9 cellular contexts compared by ENCODE assay signal in the genomic region with DNA sequence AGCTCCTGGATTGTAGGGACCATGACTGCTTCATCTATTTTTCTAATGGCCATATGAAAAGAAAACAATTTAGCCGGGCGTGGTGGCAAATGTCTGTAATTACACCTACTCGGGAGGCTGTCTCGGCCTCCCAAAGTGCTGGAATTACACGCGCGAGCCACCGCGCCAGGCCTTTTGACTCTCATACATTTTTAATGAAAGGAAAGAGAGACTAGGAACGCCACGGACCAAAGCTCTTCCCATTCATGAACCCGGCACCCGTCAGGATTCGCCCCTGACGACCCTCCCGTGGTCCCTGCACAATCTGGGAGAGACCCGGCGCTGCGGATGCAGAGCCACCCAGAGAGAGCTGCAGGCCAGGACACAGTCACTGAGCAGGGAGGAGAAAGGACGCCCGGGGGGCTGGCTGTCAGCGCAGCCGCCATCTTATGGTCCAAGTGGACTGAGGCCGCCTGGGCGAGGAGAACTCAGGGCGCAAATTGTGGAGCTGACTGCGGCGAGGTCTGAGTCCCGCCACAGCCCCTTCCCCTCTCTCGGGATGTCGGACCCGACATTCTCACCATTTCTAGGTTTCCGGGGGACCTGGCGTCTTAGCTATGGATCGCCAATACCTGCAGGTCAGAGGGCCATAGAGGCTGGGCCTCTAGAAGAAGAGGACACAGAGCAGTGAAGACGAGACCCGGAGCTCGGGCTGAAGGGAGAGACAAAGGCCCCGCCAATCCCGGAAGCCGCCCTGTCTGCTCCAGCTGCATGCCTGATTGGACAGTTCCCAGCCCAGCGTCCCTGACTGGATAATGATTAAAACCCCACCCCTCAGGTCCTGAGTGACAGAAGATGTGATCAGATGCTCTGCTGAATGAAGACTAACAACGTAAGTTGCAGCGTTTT.
DNase-seq lines count a peak whose midpoint lies in the region; ATAC-seq lines count a peak whose summit lies in the region.
"Had no signal": no experiment of that assay in that cellular context is flagged by ENCODE, and none has a peak within 500 bp of the region (broad histone marks: within the 10 kb centered on the region; RNA-seq: fewer than 3 reads in every experiment).

A gene (minus strand): TSS at position 705 of the 888 bp plus-strand sequence. CDS start 142 bp downstream, at position 563.

- DNase-seq in AG08396 (ENCODE audit: low spot score) = peak; percentile 90
- peak; percentile 74 for DNase-seq in NCI-H526 treated with DMSO at 0.1 percent for 48 hours (lab: John Stamatoyannopoulos, UW)
- DNase-seq in activated CD8-positive, alpha-beta memory T cell treated with anti-CD3 and anti-CD28 coated beads, Interleukin-2, amount 50 U/mL, for 4 hours = peak; percentile 80
- no peak for DNase-seq in epithelial cell of prostate (ENCODE audit: low read depth, low spot score)
- peak; percentile 75 for DNase-seq in stimulated activated CD8-positive, alpha-beta memory T cell treated with anti-CD3 and anti-CD28 coated beads, Interleukin-4, amount 100 ng/mL, for 24 hours (ENCODE audit: low read depth)

- H3K4me1 ChIP-seq in mucosa of rectum (ENCODE audit: control insufficient read depth in 2 of 2, insufficient read depth in 2 of 2, low read length in 2 of 2) = peaks cover 0 to 3% of the 10 kb centered on the region in 2 donors

- no peaks in the 10 kb centered on the region for H3K27me3 ChIP-seq in mucosa of rectum (ENCODE audit: control insufficient read depth in 2 of 2, insufficient read depth in 2 of 2, low read length in 2 of 2)

- H3K4me3 ChIP-seq in mucosa of rectum (ENCODE audit: low read length in 2 of 2) = peak within 1 kb of the TSS; percentile 81 to 93

- H3K27ac ChIP-seq in epithelial cell of prostate = peak within 1 kb of the TSS; percentile 63
- H3K27ac ChIP-seq in mucosa of rectum (ENCODE audit: low read depth in 2 of 2, low read length in 2 of 2) = peak within 1 kb of the TSS; percentile 71 to 83
- H3K27ac ChIP-seq: KMS-11 had no signal

- no peaks in the 10 kb centered on the region for H3K9me3 ChIP-seq in mucosa of rectum (ENCODE audit: control insufficient read depth in 2 of 2, low read length in 2 of 2)

- ATAC-seq in GM18868 (IDR thresholded peaks at IDR 0.05; ENCODE audit: unreplicated experiment) (peak; percentile 83), HG03135 (IDR thresholded peaks at IDR 0.05; ENCODE audit: unreplicated experiment) (peak; percentile 88)

- peak within 1 kb of the TSS; percentile 70 to 81 for H3K9ac ChIP-seq in mucosa of rectum (ENCODE audit: low read depth in 1 of 2, low read length in 2 of 2)
- H3K9ac ChIP-seq: KMS-11 had no signal

- no peaks in the 10 kb centered on the region for H3K36me3 ChIP-seq in mucosa of rectum (ENCODE audit: control insufficient read depth in 2 of 2, insufficient read depth in 2 of 2, low read length in 2 of 2)
